30 cellular contexts compared by ENCODE assay signal in the genomic region with DNA sequence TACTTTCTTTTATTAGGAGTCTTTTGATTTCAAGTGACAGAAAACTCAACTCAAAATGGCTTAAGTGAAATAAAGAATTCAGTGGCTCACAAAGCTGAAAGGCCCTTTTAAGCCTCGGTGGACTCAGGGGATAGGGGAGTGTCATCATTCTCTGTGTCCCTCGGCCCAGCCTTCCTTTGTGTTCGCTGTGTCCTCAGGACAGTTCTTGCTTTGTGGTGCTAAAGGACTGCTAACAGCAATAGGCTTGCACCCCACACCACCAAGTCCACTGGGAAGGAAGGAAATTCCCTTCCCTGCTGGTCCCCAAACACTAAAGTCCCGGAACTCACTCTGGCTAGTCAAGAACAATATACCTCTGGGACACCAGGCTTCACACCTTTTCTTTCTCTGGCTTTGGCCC.
"Had no signal": no experiment of that assay in that cellular context is flagged by ENCODE, and none has a peak within 500 bp of the region (broad histone marks: within the 10 kb centered on the region; RNA-seq: fewer than 3 reads in every experiment).

No MANE protein-coding gene starts in this region.

- H3K36me3 ChIP-seq: brain microvascular endothelial cell, gastroesophageal sphincter, WERI-Rb-1 had no signal

- H3K4me3 ChIP-seq: coronary artery, dorsolateral prefrontal cortex, gastroesophageal sphincter had no signal

- H3K27ac Mint-ChIP-seq: activated CD4-positive, alpha-beta memory T cell treated with anti-CD3 and anti-CD28 coated beads, Interleukin-2, amount 10 ng/mL, durations not matched to agents 7 days and 5 days; activated CD4-positive, alpha-beta T cell treated with anti-CD3 and anti-CD28 coated beads for 36 hours; activated CD4-positive, alpha-beta T cell treated with anti-CD3 and anti-CD28 coated beads, Interleukin-2, amount 10 ng/mL, durations not matched to agents 24 days and 14 days; activated naive CD8-positive, alpha-beta T cell; activated T-cell treated with anti-CD3 and anti-CD28 coated beads, Interleukin-2, amount 50 U/mL, for 24 hours; activated T-cell treated with anti-CD3 and anti-CD28 coated beads, Interleukin-2, amount 50 U/mL, for 72 hours; dendritic cell treated with granulocyte-macrophage colony-stimulating factor and Interleukin-4, amounts not matched to agents 40 ng/mL and 50 ng/mL, for 4 days; endodermal cell; T-helper 17 cell; T-helper 2 cell treated with Interferon-gamma antibody and Interleukin-4, amounts not matched to agents 5 μg/mL and 100 μg/mL, for 36 hours had no signal

- ATAC-seq: activated CD4-positive, alpha-beta T cell treated with anti-CD3 and anti-CD28 coated beads for 36 hours; activated T-cell treated with anti-CD3 and anti-CD28 coated beads, Interleukin-2, amount 50 U/mL, for 72 hours; gastroesophageal sphincter; T-helper 17 cell had no signal

- H3K9me3 ChIP-seq: gastroesophageal sphincter had no signal

- H3K4me3 Mint-ChIP-seq: activated CD4-positive, alpha-beta memory T cell treated with anti-CD3 and anti-CD28 coated beads, Interleukin-2, amount 10 ng/mL, durations not matched to agents 7 days and 5 days; activated CD4-positive, alpha-beta T cell treated with anti-CD3 and anti-CD28 coated beads for 36 hours; activated CD4-positive, alpha-beta T cell treated with anti-CD3 and anti-CD28 coated beads, Interleukin-2, amount 10 ng/mL, durations not matched to agents 24 days and 14 days; activated naive CD8-positive, alpha-beta T cell; activated T-cell treated with anti-CD3 and anti-CD28 coated beads, Interleukin-2, amount 50 U/mL, for 24 hours; activated T-cell treated with anti-CD3 and anti-CD28 coated beads, Interleukin-2, amount 50 U/mL, for 72 hours; central memory CD8-positive, alpha-beta T cell; dendritic cell treated with granulocyte-macrophage colony-stimulating factor and Interleukin-4, amounts not matched to agents 40 ng/mL and 50 ng/mL, for 4 days; endodermal cell; T-helper 17 cell; T-helper 2 cell treated with Interferon-gamma antibody and Interleukin-4, amounts not matched to agents 5 μg/mL and 100 μg/mL, for 36 hours had no signal

- H3K27me3 ChIP-seq: brain microvascular endothelial cell, dorsolateral prefrontal cortex, gastroesophageal sphincter had no signal

- H3K9me3 Mint-ChIP-seq: activated CD4-positive, alpha-beta memory T cell treated with anti-CD3 and anti-CD28 coated beads, Interleukin-2, amount 10 ng/mL, durations not matched to agents 7 days and 5 days; activated CD4-positive, alpha-beta T cell treated with anti-CD3 and anti-CD28 coated beads, Interleukin-2, amount 10 ng/mL, durations not matched to agents 24 days and 14 days; activated T-cell treated with anti-CD3 and anti-CD28 coated beads, Interleukin-2, amount 50 U/mL, for 72 hours; central memory CD8-positive, alpha-beta T cell; dendritic cell treated with granulocyte-macrophage colony-stimulating factor and Interleukin-4, amounts not matched to agents 40 ng/mL and 50 ng/mL, for 4 days; T-helper 2 cell treated with Interferon-gamma antibody and Interleukin-4, amounts not matched to agents 5 μg/mL and 100 μg/mL, for 36 hours had no signal

- H3K27me3 Mint-ChIP-seq: activated CD4-positive, alpha-beta memory T cell treated with anti-CD3 and anti-CD28 coated beads, Interleukin-2, amount 10 ng/mL, durations not matched to agents 7 days and 5 days; activated CD4-positive, alpha-beta T cell treated with anti-CD3 and anti-CD28 coated beads for 36 hours; activated CD4-positive, alpha-beta T cell treated with anti-CD3 and anti-CD28 coated beads, Interleukin-2, amount 10 ng/mL, durations not matched to agents 24 days and 14 days; activated naive CD8-positive, alpha-beta T cell; activated T-cell treated with anti-CD3 and anti-CD28 coated beads, Interleukin-2, amount 50 U/mL, for 24 hours; central memory CD8-positive, alpha-beta T cell; dendritic cell treated with granulocyte-macrophage colony-stimulating factor and Interleukin-4, amounts not matched to agents 40 ng/mL and 50 ng/mL, for 4 days; T-helper 17 cell had no signal

- H3K27ac ChIP-seq: brain microvascular endothelial cell, coronary artery, dorsolateral prefrontal cortex, gastroesophageal sphincter, WERI-Rb-1 had no signal

- DNase-seq: activated CD4-positive, alpha-beta memory T cell treated with anti-CD3 and anti-CD28 coated beads, Interleukin-2, amount 10 ng/mL, durations not matched to agents 7 days and 5 days; activated CD4-positive, alpha-beta T cell treated with anti-CD3 and anti-CD28 coated beads for 36 hours; activated CD4-positive, CD25-positive, alpha-beta regulatory T cell; activated CD4-positive, CD25-positive, alpha-beta regulatory T cell treated with anti-CD3 and anti-CD28 coated beads, Interleukin-2, amount 50 U/mL, for 72 hours; activated CD8-positive, alpha-beta memory T cell treated with anti-CD3 and anti-CD28 coated beads, Interleukin-2, amount 50 U/mL, for 48 hours; activated gamma-delta T cell; activated naive CD4-positive, alpha-beta T cell; activated naive CD4-positive, alpha-beta T cell treated with anti-CD3 and anti-CD28 coated beads, Interleukin-2, amount 50 U/mL, for 16 hours; activated T-cell treated with anti-CD3 and anti-CD28 coated beads for 4 hours; activated T-cell treated with anti-CD3 and anti-CD28 coated beads, Interleukin-2, amount 50 U/mL, for 24 hours; activated T-cell treated with anti-CD3 and anti-CD28 coated beads, Interleukin-2, amount 50 U/mL, for 72 hours; amniotic stem cell; anterior cingulate cortex; brain microvascular endothelial cell; dorsolateral prefrontal cortex; effector memory CD4-positive, alpha-beta T cell; endodermal cell; foreskin fibroblast; head of caudate nucleus; T-helper 1 cell; T-helper 17 cell; T1000; WERI-Rb-1 had no signal

- H3K4me1 Mint-ChIP-seq: activated CD4-positive, alpha-beta memory T cell treated with anti-CD3 and anti-CD28 coated beads, Interleukin-2, amount 10 ng/mL, durations not matched to agents 7 days and 5 days; activated CD4-positive, alpha-beta T cell treated with anti-CD3 and anti-CD28 coated beads for 36 hours; activated CD4-positive, alpha-beta T cell treated with anti-CD3 and anti-CD28 coated beads, Interleukin-2, amount 10 ng/mL, durations not matched to agents 24 days and 14 days; central memory CD8-positive, alpha-beta T cell had no signal
